Comparison of ENCODE assay signal across 20 cellular contexts in genomic region chr12:70798016-70798768, GRCh38.
DNase-seq lines count a peak whose midpoint lies in the region; ATAC-seq, FAIRE-seq and TF ChIP-seq lines count a peak whose summit lies in the region.
"Had no signal": no experiment of that assay in that cellular context is flagged by ENCODE, and none has a peak within 500 bp of the region (broad histone marks: within the 10 kb centered on the region; RNA-seq: fewer than 3 reads in every experiment).

No MANE protein-coding gene starts in this region.

- peak; percentile 63 for ATAC-seq in left ventricle myocardium superior
- no peak for ATAC-seq in Right ventricle myocardium superior (ENCODE audit: poor library complexity)
- ATAC-seq: Panc1 had no signal

- intact Hi-C loops in left ventricle myocardium superior (cut with micrococcal nuclease) (no loop called here), Right ventricle myocardium superior (cut with DNase I) (no loop called here)

- H3K4me1 ChIP-seq in Peyer's patch: no peaks in the 10 kb centered on the region
- H3K4me1 ChIP-seq: HAP-1 had no signal

- TF ChIP-seq POLR2A in Peyer's patch (IDR thresholded peaks at IDR 0.05): no peak

- H3K4me3 ChIP-seq in bronchial epithelial cell (ENCODE audit: low read depth, low read length) (no peak overlapping the region), Peyer's patch (no peak overlapping the region)
- H3K4me3 ChIP-seq: HAP-1 had no signal

- no peak for FAIRE-seq in bronchial epithelial cell (lab: Jason Lieb, UNC)

- H3K27me3 ChIP-seq in bronchial epithelial cell (ENCODE audit: control insufficient read depth, insufficient read depth, low read length): no peaks in the 10 kb centered on the region
- no peaks in the 10 kb centered on the region for H3K27me3 ChIP-seq in Peyer's patch

- no peaks in the 10 kb centered on the region for H3K9me3 ChIP-seq in Peyer's patch
- H3K9me3 ChIP-seq: HAP-1 had no signal

- H3K36me3 ChIP-seq in bronchial epithelial cell (ENCODE audit: control insufficient read depth, insufficient read depth, low read length) (no peaks in the 10 kb centered on the region), Peyer's patch (no peaks in the 10 kb centered on the region)
- H3K36me3 ChIP-seq: HAP-1 had no signal

- DNase-seq in left ventricle myocardium superior (no peak), Right ventricle myocardium superior (no peak), bronchial epithelial cell (ENCODE audit: low read depth) (peak; percentile 29), fibroblast of gingiva (ENCODE audit: low read depth) (peak; percentile 30), superior temporal gyrus (ENCODE audit: extremely low spot score) (peak; percentile 32), Peyer's patch (no peak), NCI-H510A treated with DMSO at 0.1 percent for 48 hours (lab: John Stamatoyannopoulos, UW) (no peak)
- no peak for DNase-seq in activated effector memory CD4-positive, alpha-beta T cell treated with anti-CD3 and anti-CD28 coated beads, Interleukin-2, amount 50 U/mL, for 16 hours
- DNase-seq: GDM1, IMR-90, MV-4-11, NCI-H1105 treated with DMSO at 0.1 percent for 48 hours, NCI-H2029 treated with DMSO at 0.1 percent for 48 hours, NCI-H2171, NCI-H345, NCI-H524 treated with DMSO at 0.1 percent for 48 hours, NCI-H82 had no signal

- H3K27ac ChIP-seq in Peyer's patch: no peak overlapping the region
- H3K27ac ChIP-seq: KMS-11 had no signal

- TF ChIP-seq CTCF in bronchial epithelial cell (IDR thresholded peaks at IDR 0.05; ENCODE audit: insufficient read depth, low read length, severe bottlenecking): no peak
- no peak for TF ChIP-seq CTCF in Peyer's patch (IDR thresholded peaks at IDR 0.05)

Comparison
In these comparisons a context has a peak if more than half of its experiments do, and no peak if none do; other contexts are left out.
1. DNase-seq: peak in bronchial epithelial cell (single experiment), fibroblast of gingiva (single experiment) and superior temporal gyrus (single experiment); none in left ventricle myocardium superior (single experiment), Right ventricle myocardium superior (single experiment), activated effector memory CD4-positive, alpha-beta T cell treated with anti-CD3 and anti-CD28 coated beads, Interleukin-2, amount 50 U/mL, for 16 hours (single experiment), Peyer's patch (0 of 3) and NCI-H510A treated with DMSO at 0.1 percent for 48 hours (single experiment).